ENCODE assay signal across 22 cellular contexts in the genomic region with DNA sequence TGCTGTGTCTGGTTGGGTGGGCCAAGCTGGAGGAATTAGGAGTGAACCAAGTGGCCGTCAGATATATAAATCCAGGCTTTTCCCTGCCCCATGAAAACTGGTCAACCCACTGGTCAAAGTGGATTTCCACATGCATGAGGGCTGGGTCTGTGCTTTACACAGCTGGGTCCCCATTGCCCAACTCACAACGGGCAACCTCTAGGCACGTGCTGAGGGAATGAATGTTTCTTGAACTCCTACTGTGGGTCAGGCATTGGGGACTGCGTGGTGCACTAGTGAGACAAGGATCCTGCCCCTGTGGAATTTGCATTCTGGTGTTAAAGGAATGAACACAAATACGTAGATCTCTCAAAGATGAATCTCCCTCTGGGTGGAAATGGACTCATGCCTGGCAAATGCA. TPM values are rescaled to one million over a fixed set of nuclear protein-coding genes. Genes with fewer than 3 reads are reported as not detected.
DNase-seq lines count a peak whose midpoint lies in the region; ATAC-seq, FAIRE-seq and TF ChIP-seq lines count a peak whose summit lies in the region.
"Had no signal": no experiment of that assay in that cellular context is flagged by ENCODE, and none has a peak within 500 bp of the region (broad histone marks: within the 10 kb centered on the region; RNA-seq: fewer than 3 reads in every experiment).

No MANE protein-coding gene starts in this region.

- no peak overlapping the region for H2AFZ ChIP-seq in HepG2 (ENCODE audit: low read length)

- peaks cover 0 to 5% of the 10 kb centered on the region in 2 donors for H3K36me3 Mint-ChIP-seq in activated naive CD4-positive, alpha-beta T cell treated with anti-CD3 and anti-CD28 coated beads, Interleukin-2, amount 50 U/mL, for 72 hours
- H3K36me3 Mint-ChIP-seq: CD4-positive, CD25-positive, alpha-beta regulatory T cell; CD8-positive, alpha-beta T cell had no signal

- in situ Hi-C loops in HepG2 (cut with HindIII; ENCODE audit: extremely low pct_ligation_motif_present, low pct_unique_long_range_greater_than_20kb): no loop called here

- no peak for TF ChIP-seq POLR2A in HepG2 (IDR thresholded peaks at IDR 0.05; ENCODE audit: insufficient read depth in 1 of 2, low read depth in 2 of 2, low read length in 2 of 2)
- TF ChIP-seq POLR2A in right lobe of liver (IDR thresholded peaks at IDR 0.05): no peak
- TF ChIP-seq POLR2A in spleen (IDR thresholded peaks at IDR 0.05): no peak
- no peak for TF ChIP-seq POLR2A in GM12891 (IDR thresholded peaks at IDR 0.05; ENCODE audit: low read depth, low read length)

- TF ChIP-seq RAD21 in HepG2 (CRISPR knock-in tag; IDR thresholded peaks at IDR 0.05): no peak

- H3K27ac Mint-ChIP-seq in activated naive CD4-positive, alpha-beta T cell treated with anti-CD3 and anti-CD28 coated beads, Interleukin-2, amount 50 U/mL, for 72 hours: no peak overlapping the region
- H3K27ac Mint-ChIP-seq: CD4-positive, CD25-positive, alpha-beta regulatory T cell; CD8-positive, alpha-beta T cell; HFFc6 had no signal

- H3K27me3 ChIP-seq in HepG2 (ENCODE audit: control insufficient read depth in 1 of 2, insufficient read depth in 2 of 2, low read length in 2 of 2) (no peaks in the 10 kb centered on the region), right lobe of liver (no peaks in the 10 kb centered on the region), adipocyte (replicated peaks; ENCODE audit: control insufficient read depth, insufficient read depth, low read length) (no peaks in the 10 kb centered on the region), spleen (replicated peaks in 1 of 7) (no peaks in the 10 kb centered on the region), left ventricle myocardium inferior (ENCODE audit: low read depth) (peaks cover 21% of the 10 kb centered on the region)

- H3K36me3 ChIP-seq in HepG2 (replicated peaks in 1 of 2; ENCODE audit: control insufficient read depth in 1 of 2, insufficient read depth in 2 of 2, low read length in 2 of 2) (no peaks in the 10 kb centered on the region), right lobe of liver (no peaks in the 10 kb centered on the region), adipocyte (ENCODE audit: control insufficient read depth, insufficient read depth, low read length, severe bottlenecking) (no peaks in the 10 kb centered on the region), spleen (no peaks in the 10 kb centered on the region), left ventricle myocardium inferior (no peaks in the 10 kb centered on the region)
- H3K36me3 ChIP-seq: HAP-1 had no signal

- intact Hi-C loops in HepG2 (cut with micrococcal nuclease; ENCODE audit: unreplicated experiment) (no loop called here), right lobe of liver (cut with DNase I) (no loop called here), spleen (cut with DNase I; ENCODE audit: low total_unique reads) (no loop called here), left ventricle myocardium inferior (cut with micrococcal nuclease) (no loop called here)

- H3K4me3 ChIP-seq in HepG2 (replicated peaks in 1 of 3; ENCODE audit: insufficient read depth in 1 of 3, low read depth in 2 of 3, low read length in 3 of 3): no peak overlapping the region
- H3K4me3 ChIP-seq in right lobe of liver: no peak overlapping the region
- no peak overlapping the region for H3K4me3 ChIP-seq in adipocyte (ENCODE audit: low read length)
- no peak overlapping the region for H3K4me3 ChIP-seq in spleen
- H3K4me3 ChIP-seq in left ventricle myocardium inferior: no peak overlapping the region
- H3K4me3 ChIP-seq: A549, HAP-1 had no signal

- H3K9me3 ChIP-seq in HepG2 (ENCODE audit: low read length) (no peaks in the 10 kb centered on the region), right lobe of liver (no peaks in the 10 kb centered on the region), adipocyte (ENCODE audit: control insufficient read depth, low read length) (peaks cover 5% of the 10 kb centered on the region), spleen (peaks cover 0 to 12% (median 7%) of the 10 kb centered on the region in 8 donors), left ventricle myocardium inferior (replicated peaks) (no peaks in the 10 kb centered on the region)
- H3K9me3 ChIP-seq: A549, Caco-2, HAP-1 had no signal

- H3K27ac ChIP-seq in HepG2 (ENCODE audit: extremely low read length, insufficient read depth, low read length) (no peak overlapping the region), right lobe of liver (no peak overlapping the region), spleen (no peak overlapping the region), left ventricle myocardium inferior (replicated peaks) (no peak overlapping the region)
- H3K27ac ChIP-seq: A549 had no signal

- POLR2A ChIA-PET in HepG2 (lab: Yijun Ruan, JAX): no interaction called here

- TF ChIP-seq EP300 in HepG2 (IDR thresholded peaks at IDR 0.05; ENCODE audit: low read depth in 2 of 2, low read length in 2 of 2) (no peak), HepG2 (CRISPR knock-in tag; IDR thresholded peaks at IDR 0.05; ENCODE audit: borderline replicate concordance) (no peak)

- DNase-seq in HepG2 (ENCODE audit: low spot score) (no peak), right lobe of liver (no peak), adipocyte (ENCODE audit: low read depth) (no peak), spleen (peak; percentile 47), GM12891 (ENCODE audit: insufficient read length, low spot score) (no peak), left ventricle myocardium inferior (no peak)
- no peak for DNase-seq in activated naive CD4-positive, alpha-beta T cell treated with anti-CD3 and anti-CD28 coated beads, Interleukin-2, amount 50 U/mL, for 72 hours (ENCODE audit: low spot score in 2 of 2)
- DNase-seq: 8988T; ACHN; C1 segment of cervical spinal cord; Caco-2; CD4-positive, CD25-positive, alpha-beta regulatory T cell; CD8-positive, alpha-beta T cell; DMS153; DND-41; GOT3; HFFc6 had no signal

- TF ChIP-seq CTCF in HepG2 (CRISPR knock-in tag; IDR thresholded peaks at IDR 0.05) (no peak), right lobe of liver (IDR thresholded peaks at IDR 0.05) (no peak), spleen (IDR thresholded peaks at IDR 0.05 in 8 of 11, conservative IDR thresholded peaks at IDR 0.05 in 3 of 11) (no peak), left ventricle myocardium inferior (IDR thresholded peaks at IDR 0.05; ENCODE audit: borderline replicate concordance) (no peak)

- H3K9ac ChIP-seq in HepG2 (ENCODE audit: insufficient read depth, low read depth, low read length): no peak overlapping the region
- H3K9ac ChIP-seq in adipocyte (ENCODE audit: low read length): peak overlapping the region; percentile 31

- ATAC-seq in HepG2 (peak; percentile 33; the same call in 1 of the 3 replicates), right lobe of liver (no peak)
- no peak for ATAC-seq in activated naive CD4-positive, alpha-beta T cell treated with anti-CD3 and anti-CD28 coated beads, Interleukin-2, amount 50 U/mL, for 72 hours
- ATAC-seq: A549; CD8-positive, alpha-beta T cell had no signal

- H4K20me1 ChIP-seq in HepG2 (ENCODE audit: insufficient read depth, low read length): no peaks in the 10 kb centered on the region

- WGBS in HepG2 (ENCODE audit: low lambda C conversion rate): 48% methylated on average over 4 of the region's 5 CpGs
- 82% methylated on average over 5 of the region's 5 CpGs for WGBS in right lobe of liver (ENCODE audit: insufficient coverage, low coverage, low lambda C conversion rate, missing lambda C conversion rate)
- WGBS in spleen, 5 donors: 71 to 93% (median 79%) methylated on average over 5 of the region's 5 CpGs

- no TSS peak for BruUV-seq in HepG2 (replicated peaks; lab: Mats Ljungman, UMichigan)

- no peak for FAIRE-seq in HepG2 (lab: Jason Lieb, UNC)
- no peak for FAIRE-seq in GM12891 (lab: Jason Lieb, UNC)
- FAIRE-seq: A549, G401.6, GM18507, H54 had no signal

- no peak overlapping the region for H3K4me2 ChIP-seq in HepG2 (ENCODE audit: low read depth, low read length)
- H3K4me2 ChIP-seq: A549 had no signal

- H3K4me1 ChIP-seq in HepG2 (ENCODE audit: insufficient read depth, low read length): peaks cover 13% of the 10 kb centered on the region; the same call in 1 of the 2 replicates
- no peaks in the 10 kb centered on the region for H3K4me1 ChIP-seq in right lobe of liver
- peaks cover 17% of the 10 kb centered on the region for H3K4me1 ChIP-seq in adipocyte (ENCODE audit: control insufficient read depth, insufficient read depth, low read length)
- no peaks in the 10 kb centered on the region for H3K4me1 ChIP-seq in spleen
- no peaks in the 10 kb centered on the region for H3K4me1 ChIP-seq in left ventricle myocardium inferior
- H3K4me1 ChIP-seq: A549, HAP-1 had no signal

- CTCF ChIA-PET in HepG2 (lab: Yijun Ruan, JAX; ENCODE audit: low intra/inter-chr PET ratio, low total read pairs): no interaction called here

- no peaks in the 10 kb centered on the region for H3K79me2 ChIP-seq in HepG2 (ENCODE audit: insufficient read depth, low read length)

- H3K9me3 Mint-ChIP-seq in activated naive CD4-positive, alpha-beta T cell treated with anti-CD3 and anti-CD28 coated beads, Interleukin-2, amount 50 U/mL, for 72 hours: peaks cover 0 to 4% of the 10 kb centered on the region in 2 donors
- H3K9me3 Mint-ChIP-seq: CD8-positive, alpha-beta T cell; HFFc6 had no signal

RNA-seq across cellular contexts. Expression of a gene that starts 7.5 kb away (rescaled TPM):
- 26.3 and 28.8 TPM in 2 replicates for total RNA-seq in HepG2 (2016; rRNA removed; fragmentation: Illumina TruSeq; extraction: Trizol)
- 8.4 and 10.7 TPM in 2 replicates for total RNA-seq in HepG2 (2016; cell fraction: cytosol; rRNA removed; fragmentation: Illumina TruSeq; extraction: Trizol; ENCODE audit: low read depth)
- 22.7 and 29.1 TPM in 2 replicates for total RNA-seq in HepG2 (2016; cell fraction: insoluble cytoplasmic fraction; rRNA removed; fragmentation: Illumina TruSeq; extraction: Trizol)
- total RNA-seq in HepG2 (2016; cell fraction: membrane; rRNA removed; fragmentation: Illumina TruSeq; extraction: Trizol): 18.6 and 20.0 TPM in 2 replicates
- total RNA-seq in HepG2 (2016; cell fraction: nucleus; rRNA removed; fragmentation: Illumina TruSeq; extraction: Trizol): 22.1 and 23.1 TPM in 2 replicates
- polyA plus RNA-seq in HepG2 (2011; rRNA removed): 23.3 and 23.5 TPM in 2 replicates
- 19.3 and 21.2 TPM in 2 replicates for polyA plus RNA-seq in HepG2 (2011; cell fraction: cytosol; rRNA removed)
- 37.9 and 38.1 TPM in 2 replicates for polyA plus RNA-seq in HepG2 (2011; cell fraction: nucleus; rRNA removed)
- 23.5 and 30.2 TPM in 2 replicates for polyA plus RNA-seq in HepG2 (2012)
- 4.5 and 5.2 TPM in 2 replicates for polyA plus RNA-seq in HepG2 (2016; cell fraction: cytosol; fragmentation: Illumina TruSeq; extraction: Trizol; ENCODE audit: low read depth)
- polyA plus RNA-seq in HepG2 (2016; cell fraction: insoluble cytoplasmic fraction; fragmentation: Illumina TruSeq; extraction: Trizol; ENCODE audit: low read depth): 22.1 and 25.9 TPM in 2 replicates
- 10.6 and 13.7 TPM in 2 replicates for polyA plus RNA-seq in HepG2 (2016; cell fraction: membrane; fragmentation: Illumina TruSeq; extraction: Trizol; ENCODE audit: low read depth)
- polyA plus RNA-seq in HepG2 (2016; cell fraction: nucleus; fragmentation: Illumina TruSeq; extraction: Trizol; ENCODE audit: insufficient read depth, low read depth): 30.6 and 33.2 TPM in 2 replicates
- polyA minus RNA-seq in HepG2 (2011; rRNA and poly(A)+ RNA removed; ENCODE audit: low replicate concordance): 35.1 and 50.6 TPM in 2 replicates
- polyA minus RNA-seq in HepG2 (2011; cell fraction: cytosol; rRNA and poly(A)+ RNA removed): 17.8 and 17.9 TPM in 2 replicates
- polyA minus RNA-seq in HepG2 (2011; cell fraction: nucleus; rRNA and poly(A)+ RNA removed): 23.1 and 26.7 TPM in 2 replicates
- 10 to 100 TPM in 1 of 6 experiments, 1 to 10 TPM in 5; 3.2 to 11.3 (median 4.8) TPM for total RNA-seq in right lobe of liver
- 10 to 100 TPM in 6 of 7 donors, 1 to 10 TPM in 1; 10.0 to 18.9 (median 11.9) TPM for total RNA-seq in spleen
- 1 to 10 TPM; 5.1 to 8.6 (median 7.6) TPM for polyA plus RNA-seq in spleen
- 10 to 100 TPM; 24.0 to 36.0 TPM for total RNA-seq in activated naive CD4-positive, alpha-beta T cell treated with anti-CD3 and anti-CD28 coated beads, Interleukin-2, amount 50 U/mL, for 72 hours
- 18.3 TPM for polyA plus RNA-seq in GM12891 (2012; ENCODE audit: low read depth, missing spikeins)
- total RNA-seq in left ventricle myocardium inferior: 11.5 TPM
